Comparison of ENCODE assay signal across 20 cellular contexts in genomic region chr19:5545984-5546383, GRCh38. TPM values are rescaled to one million over a fixed set of nuclear protein-coding genes. Genes with fewer than 3 reads are reported as not detected.
DNase-seq lines count a peak whose midpoint lies in the region; ATAC-seq, FAIRE-seq and TF ChIP-seq lines count a peak whose summit lies in the region.
"Had no signal": no experiment of that assay in that cellular context is flagged by ENCODE, and none has a peak within 500 bp of the region (broad histone marks: within the 10 kb centered on the region; RNA-seq: fewer than 3 reads in every experiment).

No MANE protein-coding gene starts in this region.

- peak overlapping the region; percentile 38 for H3K27ac Mint-ChIP-seq in activated CD4-positive, alpha-beta T cell treated with anti-CD3 and anti-CD28 coated beads, Interleukin-2, amount 10 ng/mL, durations not matched to agents 7 days and 5 days
- no peak overlapping the region for H3K27ac Mint-ChIP-seq in activated CD4-positive, alpha-beta T cell treated with anti-CD3 and anti-CD28 coated beads, Interleukin-2, amount 10 ng/mL, durations not matched to agents 24 days and 14 days
- H3K27ac Mint-ChIP-seq in neural progenitor cell = peak overlapping the region; percentile 6
- no peak overlapping the region for H3K27ac Mint-ChIP-seq in activated naive CD4-positive, alpha-beta T cell treated with anti-CD3 and anti-CD28 coated beads, Interleukin-2, amount 50 U/mL, for 72 hours
- H3K27ac Mint-ChIP-seq: B cell; CD8-positive, alpha-beta T cell; GM23338; HFFc6 had no signal

- H3K4me2 ChIP-seq in neural progenitor cell = no peak overlapping the region
- H3K4me2 ChIP-seq: BLaER1 treated with 17β-estradiol and CSF1 and Interleukin-3, amounts not matched to agents 10 nM and 100 nM; GM23338 had no signal

- ATAC-seq in Panc1 (0 out of 2 replicates have a peak, but pooled peaks have one; percentile 56), GM21423 (IDR thresholded peaks at IDR 0.05; ENCODE audit: unreplicated experiment) (no peak)
- no peak for ATAC-seq in activated naive CD4-positive, alpha-beta T cell treated with anti-CD3 and anti-CD28 coated beads, Interleukin-2, amount 50 U/mL, for 72 hours
- ATAC-seq: CD8-positive, alpha-beta T cell; GM12878; GM23338 had no signal

- H3K4me3 ChIP-seq in Panc1 (ENCODE audit: low read depth in 2 of 2, low read length in 2 of 2) = no peak overlapping the region
- H3K4me3 ChIP-seq in neural progenitor cell = no peak overlapping the region
- H3K4me3 ChIP-seq: BLaER1 treated with 17β-estradiol and CSF1 and Interleukin-3, amounts not matched to agents 10 nM and 100 nM; GM12878; GM23338 had no signal

- H3K9me3 Mint-ChIP-seq in activated CD4-positive, alpha-beta T cell treated with anti-CD3 and anti-CD28 coated beads, Interleukin-2, amount 10 ng/mL, durations not matched to agents 7 days and 5 days = no peaks in the 10 kb centered on the region
- H3K9me3 Mint-ChIP-seq in activated CD4-positive, alpha-beta T cell treated with anti-CD3 and anti-CD28 coated beads, Interleukin-2, amount 10 ng/mL, durations not matched to agents 24 days and 14 days = no peaks in the 10 kb centered on the region
- H3K9me3 Mint-ChIP-seq in neural progenitor cell = no peaks in the 10 kb centered on the region
- H3K9me3 Mint-ChIP-seq in activated naive CD4-positive, alpha-beta T cell treated with anti-CD3 and anti-CD28 coated beads, Interleukin-2, amount 50 U/mL, for 72 hours = no peaks in the 10 kb centered on the region
- H3K9me3 Mint-ChIP-seq: CD8-positive, alpha-beta T cell; HFFc6 had no signal

- H3F3A ChIP-seq in neural progenitor cell (ENCODE audit: low read depth) = no peaks in the 10 kb centered on the region

- H3K4me1 ChIP-seq in Panc1 (ENCODE audit: control insufficient read depth, insufficient read depth, low read length) (no peaks in the 10 kb centered on the region), neural progenitor cell (no peaks in the 10 kb centered on the region)

- CTCF ChIA-PET in activated CD4-positive, alpha-beta T cell treated with anti-CD3 and anti-CD28 coated beads, Interleukin-2, amount 10 ng/mL, durations not matched to agents 7 days and 5 days (lab: Charles Lee) = no interaction called here
- CTCF ChIA-PET in Panc1 (lab: Charles Lee) = interaction anchor here (0.7 kb wide), 1 partner anchor 359 kb away, joined by 3 read pairs; no protein-coding TSS in a partner anchor

- POLR2A ChIA-PET in activated CD4-positive, alpha-beta T cell treated with anti-CD3 and anti-CD28 coated beads, Interleukin-2, amount 10 ng/mL, durations not matched to agents 7 days and 5 days (lab: Charles Lee) = no interaction called here
- POLR2A ChIA-PET in Panc1 (lab: Charles Lee) = no interaction called here

- H3K9me3 ChIP-seq in Panc1 (ENCODE audit: control insufficient read depth, insufficient read depth, low read depth, low read length) (no peaks in the 10 kb centered on the region), neural progenitor cell (ENCODE audit: low read depth) (no peaks in the 10 kb centered on the region)
- H3K9me3 ChIP-seq: BLaER1 treated with 17β-estradiol and CSF1 and Interleukin-3, amounts not matched to agents 10 nM and 100 nM had no signal

- intact Hi-C loops in activated CD4-positive, alpha-beta T cell treated with anti-CD3 and anti-CD28 coated beads, Interleukin-2, amount 10 ng/mL, durations not matched to agents 24 days and 14 days (cut with micrococcal nuclease) = no loop called here
- intact Hi-C loops in Panc1 (cut with micrococcal nuclease; ENCODE audit: unreplicated experiment) = no loop called here

- H3K4me3 Mint-ChIP-seq in activated CD4-positive, alpha-beta T cell treated with anti-CD3 and anti-CD28 coated beads, Interleukin-2, amount 10 ng/mL, durations not matched to agents 7 days and 5 days = no peak overlapping the region
- H3K4me3 Mint-ChIP-seq in activated CD4-positive, alpha-beta T cell treated with anti-CD3 and anti-CD28 coated beads, Interleukin-2, amount 10 ng/mL, durations not matched to agents 24 days and 14 days = no peak overlapping the region
- H3K4me3 Mint-ChIP-seq in neural progenitor cell = no peak overlapping the region
- H3K4me3 Mint-ChIP-seq: B cell; CD8-positive, alpha-beta T cell; GM23338; HFFc6 had no signal

- no peaks in the 10 kb centered on the region for H3K36me3 ChIP-seq in Panc1 (ENCODE audit: control insufficient read depth, insufficient read depth, low read length)
- no peaks in the 10 kb centered on the region for H3K36me3 ChIP-seq in neural progenitor cell
- H3K36me3 ChIP-seq: BLaER1 treated with 17β-estradiol and CSF1 and Interleukin-3, amounts not matched to agents 10 nM and 100 nM had no signal

- H3K27me3 Mint-ChIP-seq in activated CD4-positive, alpha-beta T cell treated with anti-CD3 and anti-CD28 coated beads, Interleukin-2, amount 10 ng/mL, durations not matched to agents 7 days and 5 days = peaks cover 3% of the 10 kb centered on the region
- peaks cover 2% of the 10 kb centered on the region for H3K27me3 Mint-ChIP-seq in activated CD4-positive, alpha-beta T cell treated with anti-CD3 and anti-CD28 coated beads, Interleukin-2, amount 10 ng/mL, durations not matched to agents 24 days and 14 days
- H3K27me3 Mint-ChIP-seq in neural progenitor cell (ENCODE audit: insufficient read depth, low read depth) = peaks cover 15% of the 10 kb centered on the region

- no peak for TF ChIP-seq CTCF in Panc1 (IDR thresholded peaks at IDR 0.05)
- TF ChIP-seq CTCF in neural progenitor cell (IDR thresholded peaks at IDR 0.05) = no peak

- H3K27me3 ChIP-seq in Panc1 (ENCODE audit: control insufficient read depth, insufficient read depth, low read length) (no peaks in the 10 kb centered on the region), neural progenitor cell (no peaks in the 10 kb centered on the region)
- H3K27me3 ChIP-seq: BLaER1 treated with 17β-estradiol and CSF1 and Interleukin-3, amounts not matched to agents 10 nM and 100 nM had no signal

- no TSS peak for BruUV-seq in Panc1 (replicated peaks; lab: Mats Ljungman, UMichigan)

- H3K27ac ChIP-seq in Panc1 (ENCODE audit: low read length) (no peak overlapping the region), neural progenitor cell (no peak overlapping the region)
- H3K27ac ChIP-seq: BLaER1 treated with 17β-estradiol and CSF1 and Interleukin-3, amounts not matched to agents 10 nM and 100 nM; HL-60 had no signal

- no peaks in the 10 kb centered on the region for H3K79me2 ChIP-seq in neural progenitor cell (ENCODE audit: low read depth)

- no peaks in the 10 kb centered on the region for H4K20me1 ChIP-seq in neural progenitor cell (ENCODE audit: low read depth)
- H4K20me1 ChIP-seq: BLaER1 treated with 17β-estradiol and CSF1 and Interleukin-3, amounts not matched to agents 10 nM and 100 nM had no signal

- FAIRE-seq in GM19239 (lab: Jason Lieb, UNC) = no peak
- FAIRE-seq: GM12878, H54 had no signal

- in situ Hi-C loops in Panc1 (cut with HindIII; ENCODE audit: low pct_unique_long_range_greater_than_20kb, low sequenced_read_pairs) = no loop called here

- no peak overlapping the region for H3K9ac ChIP-seq in neural progenitor cell
- H3K9ac ChIP-seq: BLaER1 treated with 17β-estradiol and CSF1 and Interleukin-3, amounts not matched to agents 10 nM and 100 nM had no signal

- H2AFZ ChIP-seq in neural progenitor cell (replicated peaks) = no peak overlapping the region
- H2AFZ ChIP-seq: GM23338 had no signal

- no peak for DNase-seq in activated CD4-positive, alpha-beta T cell treated with anti-CD3 and anti-CD28 coated beads, Interleukin-2, amount 10 ng/mL, durations not matched to agents 7 days and 5 days
- DNase-seq in activated CD4-positive, alpha-beta T cell treated with anti-CD3 and anti-CD28 coated beads, Interleukin-2, amount 10 ng/mL, durations not matched to agents 24 days and 14 days = no peak
- DNase-seq in Panc1 (ENCODE audit: low read depth, low spot score) = no peak
- DNase-seq in neural progenitor cell (ENCODE audit: low spot score) = no peak
- DNase-seq in GM19239 (ENCODE audit: insufficient read length, low spot score) = no peak
- DNase-seq in activated naive CD4-positive, alpha-beta T cell treated with anti-CD3 and anti-CD28 coated beads, Interleukin-2, amount 50 U/mL, for 72 hours (ENCODE audit: low spot score in 2 of 2) = no peak
- DNase-seq: 8988T; Calu3; CD8-positive, alpha-beta T cell; DMS79 treated with DMSO at 0.1 percent for 48 hours; GF-D8; HCEC 1CT; HFFc6 had no signal

- H3K4me1 Mint-ChIP-seq in activated CD4-positive, alpha-beta T cell treated with anti-CD3 and anti-CD28 coated beads, Interleukin-2, amount 10 ng/mL, durations not matched to agents 7 days and 5 days = peaks cover 3% of the 10 kb centered on the region
- H3K4me1 Mint-ChIP-seq in activated CD4-positive, alpha-beta T cell treated with anti-CD3 and anti-CD28 coated beads, Interleukin-2, amount 10 ng/mL, durations not matched to agents 24 days and 14 days = peaks cover 2% of the 10 kb centered on the region
- peaks cover 25% of the 10 kb centered on the region for H3K4me1 Mint-ChIP-seq in neural progenitor cell
- H3K4me1 Mint-ChIP-seq: B cell had no signal

- H3K36me3 Mint-ChIP-seq in activated CD4-positive, alpha-beta T cell treated with anti-CD3 and anti-CD28 coated beads, Interleukin-2, amount 10 ng/mL, durations not matched to agents 7 days and 5 days (ENCODE audit: low read depth) = no peaks in the 10 kb centered on the region
- no peaks in the 10 kb centered on the region for H3K36me3 Mint-ChIP-seq in activated CD4-positive, alpha-beta T cell treated with anti-CD3 and anti-CD28 coated beads, Interleukin-2, amount 10 ng/mL, durations not matched to agents 24 days and 14 days (ENCODE audit: low read depth)
- no peaks in the 10 kb centered on the region for H3K36me3 Mint-ChIP-seq in neural progenitor cell
- no peaks in the 10 kb centered on the region for H3K36me3 Mint-ChIP-seq in activated naive CD4-positive, alpha-beta T cell treated with anti-CD3 and anti-CD28 coated beads, Interleukin-2, amount 50 U/mL, for 72 hours
- H3K36me3 Mint-ChIP-seq: CD8-positive, alpha-beta T cell had no signal

RNA-seq across cellular contexts. Expression of gene TINCR, which starts 21.8 kb away (rescaled TPM):
- under 1 TPM; 0.40 to 0.58 TPM for total RNA-seq in activated CD4-positive, alpha-beta T cell treated with anti-CD3 and anti-CD28 coated beads, Interleukin-2, amount 10 ng/mL, durations not matched to agents 7 days and 5 days
- 0.33 and 0.52 TPM in 2 replicates for total RNA-seq in activated CD4-positive, alpha-beta T cell treated with anti-CD3 and anti-CD28 coated beads, Interleukin-2, amount 10 ng/mL, durations not matched to agents 24 days and 14 days
- total RNA-seq in Panc1 (2021; ENCODE audit: unreplicated experiment) (2.3 TPM), neural progenitor cell (ENCODE audit: low replicate concordance) (1.8 and 3.5 TPM in 2 replicates)
- polyA plus RNA-seq in Panc1 (2012; ENCODE audit: insufficient read length) = 2.8 TPM
- 1 to 10 TPM in 1 of 2 donors, under 1 TPM in 1; 0.82 to 1.7 TPM for total RNA-seq in activated naive CD4-positive, alpha-beta T cell treated with anti-CD3 and anti-CD28 coated beads, Interleukin-2, amount 50 U/mL, for 72 hours

Comparison
In these comparisons a context has a peak if more than half of its experiments do, and no peak if none do; other contexts are left out.
1. H3K27ac Mint-ChIP-seq: peak in activated CD4-positive, alpha-beta T cell treated with anti-CD3 and anti-CD28 coated beads, Interleukin-2, amount 10 ng/mL, durations not matched to agents 7 days and 5 days (single experiment) and neural progenitor cell (single experiment); none in activated CD4-positive, alpha-beta T cell treated with anti-CD3 and anti-CD28 coated beads, Interleukin-2, amount 10 ng/mL, durations not matched to agents 24 days and 14 days (single experiment) and activated naive CD4-positive, alpha-beta T cell treated with anti-CD3 and anti-CD28 coated beads, Interleukin-2, amount 50 U/mL, for 72 hours (0 of 2).